30 cellular contexts compared by ENCODE assay signal in genomic region chr2:4381049-4381448, GRCh38.
A peak's percentile ranks its signal among the peaks of the same experiment; 100 is the strongest.
DNase-seq lines count a peak whose midpoint lies in the region; TF ChIP-seq lines count a peak whose summit lies in the region.
"Had no signal": no experiment of that assay in that cellular context is flagged by ENCODE, and none has a peak within 500 bp of the region (broad histone marks: within the 10 kb centered on the region; RNA-seq: fewer than 3 reads in every experiment).

No MANE protein-coding gene starts in this region.

- H3K9me3 ChIP-seq in neural progenitor cell (ENCODE audit: low read depth): peaks cover 10% of the 10 kb centered on the region
- H3K9me3 ChIP-seq: adrenal gland had no signal

- H3K27me3 Mint-ChIP-seq in brain (peaks cover 3% of the 10 kb centered on the region), neural progenitor cell (ENCODE audit: insufficient read depth, low read depth) (no peaks in the 10 kb centered on the region)
- H3K27me3 Mint-ChIP-seq: activated CD8-positive, alpha-beta T cell treated with anti-CD3 and anti-CD28 coated beads for 36 hours; activated naive CD4-positive, alpha-beta T cell treated with anti-CD3 and anti-CD28 coated beads, Interleukin-2, amount 10 ng/mL, durations not matched to agents 7 days and 5 days; central memory CD8-positive, alpha-beta T cell; dendritic cell treated with granulocyte-macrophage colony-stimulating factor and Interleukin-4, amounts not matched to agents 40 ng/mL and 50 ng/mL, for 4 days; natural killer cell treated with Interleukin-12 subunit alpha and Interleukin-12 subunit beta and Interleukin-15 and Interleukin-18, amount 100 ng/mL, for 72 hours had no signal

- H3K27ac Mint-ChIP-seq in brain (peak overlapping the region in 4 of 5 experiments; percentile 56 to 88 (median 86)), neural progenitor cell (peak overlapping the region; percentile 22)
- H3K27ac Mint-ChIP-seq: activated CD8-positive, alpha-beta T cell treated with anti-CD3 and anti-CD28 coated beads for 36 hours; activated naive CD4-positive, alpha-beta T cell treated with anti-CD3 and anti-CD28 coated beads, Interleukin-2, amount 10 ng/mL, durations not matched to agents 7 days and 5 days; dendritic cell treated with granulocyte-macrophage colony-stimulating factor and Interleukin-4, amounts not matched to agents 40 ng/mL and 50 ng/mL, for 4 days; natural killer cell treated with Interleukin-12 subunit alpha and Interleukin-12 subunit beta and Interleukin-15 and Interleukin-18, amount 100 ng/mL, for 72 hours; stimulated activated effector memory CD8-positive, alpha-beta T cell treated with anti-CD3 and anti-CD28 coated beads, Interleukin-12 subunit alpha, Interleukin-12 subunit beta, amount 100 ng/mL, for 72 hours had no signal

- H3K9me3 Mint-ChIP-seq in brain (peaks cover 0 to 29% (median 15%) of the 10 kb centered on the region in 5 experiments), neural progenitor cell (peaks cover 10% of the 10 kb centered on the region)

- H3K4me1 ChIP-seq in neural progenitor cell: peaks cover 31% of the 10 kb centered on the region
- H3K4me1 ChIP-seq: adrenal gland; BLaER1 treated with 17β-estradiol and CSF1 and Interleukin-3, amounts not matched to agents 10 nM and 100 nM; esophagus squamous epithelium; foreskin keratinocyte; transverse colon had no signal

- H3K4me1 Mint-ChIP-seq in brain (peaks cover 24% of the 10 kb centered on the region), neural progenitor cell (peaks cover 19% of the 10 kb centered on the region)
- H3K4me1 Mint-ChIP-seq: activated naive CD4-positive, alpha-beta T cell treated with anti-CD3 and anti-CD28 coated beads, Interleukin-2, amount 10 ng/mL, durations not matched to agents 7 days and 5 days; central memory CD8-positive, alpha-beta T cell; stimulated activated effector memory CD8-positive, alpha-beta T cell treated with anti-CD3 and anti-CD28 coated beads, Interleukin-12 subunit alpha, Interleukin-12 subunit beta, amount 100 ng/mL, for 72 hours had no signal

- peak overlapping the region; percentile 81 for H3K27ac ChIP-seq in neural progenitor cell
- no peak overlapping the region for H3K27ac ChIP-seq in coronary artery
- H3K27ac ChIP-seq: 22Rv1; adrenal gland; BLaER1 treated with 17β-estradiol and CSF1 and Interleukin-3, amounts not matched to agents 10 nM and 100 nM; esophagus squamous epithelium; foreskin keratinocyte; transverse colon had no signal

- peaks cover 32% of the 10 kb centered on the region for H3F3A ChIP-seq in neural progenitor cell (ENCODE audit: low read depth)

- DNase-seq in NCI-H1436 treated with DMSO at 0.1 percent for 48 hours (lab: John Stamatoyannopoulos, UW) (peak; percentile 92), NCI-H1436 (lab: John Stamatoyannopoulos, UW) (no peak), NCI-H1105 (lab: John Stamatoyannopoulos, UW) (peak; percentile 95), neural progenitor cell (ENCODE audit: low spot score) (peak; percentile 77), coronary artery (ENCODE audit: low spot score) (no peak), NCI-H774 (lab: John Stamatoyannopoulos, UW) (no peak)
- DNase-seq in activated CD4-positive, alpha-beta T cell treated with anti-CD3 and anti-CD28 coated beads for 1 hour: no peak
- DNase-seq: activated CD8-positive, alpha-beta memory T cell treated with anti-CD3 and anti-CD28 coated beads, Interleukin-2, amount 50 U/mL, for 48 hours; activated CD8-positive, alpha-beta T cell treated with anti-CD3 and anti-CD28 coated beads for 36 hours; activated naive CD4-positive, alpha-beta T cell treated with anti-CD3 and anti-CD28 coated beads, Interleukin-2, amount 10 ng/mL, durations not matched to agents 7 days and 5 days; adrenal gland; esophagus squamous epithelium; foreskin keratinocyte; HCEC 1CT; head of caudate nucleus; Kasumi-1; left colon; mucosa of descending colon; MV-4-11; NCI-H524; Right ventricle myocardium superior; stimulated activated CD4-positive, alpha-beta T cell treated with anti-CD3 and anti-CD28 coated beads, Interleukin-15, amount 100 ng/mL, for 24 hours; transverse colon had no signal

- no peak overlapping the region for H3K9ac ChIP-seq in neural progenitor cell
- H3K9ac ChIP-seq: BLaER1 treated with 17β-estradiol and CSF1 and Interleukin-3, amounts not matched to agents 10 nM and 100 nM had no signal

- no peaks in the 10 kb centered on the region for H3K27me3 ChIP-seq in neural progenitor cell
- H3K27me3 ChIP-seq: adrenal gland; BLaER1 treated with 17β-estradiol and CSF1 and Interleukin-3, amounts not matched to agents 10 nM and 100 nM; esophagus squamous epithelium; foreskin keratinocyte; transverse colon had no signal

- peaks cover 7% of the 10 kb centered on the region for H3K36me3 ChIP-seq in neural progenitor cell
- H3K36me3 ChIP-seq: adrenal gland; BLaER1 treated with 17β-estradiol and CSF1 and Interleukin-3, amounts not matched to agents 10 nM and 100 nM; esophagus squamous epithelium; transverse colon had no signal

- H3K36me3 Mint-ChIP-seq in brain: peaks cover 3% of the 10 kb centered on the region
- peaks cover under 1% of the 10 kb centered on the region for H3K36me3 Mint-ChIP-seq in neural progenitor cell
- H3K36me3 Mint-ChIP-seq: activated naive CD4-positive, alpha-beta T cell treated with anti-CD3 and anti-CD28 coated beads, Interleukin-2, amount 10 ng/mL, durations not matched to agents 7 days and 5 days; natural killer cell treated with Interleukin-12 subunit alpha and Interleukin-12 subunit beta and Interleukin-15 and Interleukin-18, amount 100 ng/mL, for 72 hours; stimulated activated effector memory CD8-positive, alpha-beta T cell treated with anti-CD3 and anti-CD28 coated beads, Interleukin-12 subunit alpha, Interleukin-12 subunit beta, amount 100 ng/mL, for 72 hours had no signal

- no peak overlapping the region for H3K4me3 Mint-ChIP-seq in brain
- H3K4me3 Mint-ChIP-seq in neural progenitor cell: no peak overlapping the region
- H3K4me3 Mint-ChIP-seq: activated CD8-positive, alpha-beta T cell treated with anti-CD3 and anti-CD28 coated beads for 36 hours; activated naive CD4-positive, alpha-beta T cell treated with anti-CD3 and anti-CD28 coated beads, Interleukin-2, amount 10 ng/mL, durations not matched to agents 7 days and 5 days; central memory CD8-positive, alpha-beta T cell; dendritic cell treated with granulocyte-macrophage colony-stimulating factor and Interleukin-4, amounts not matched to agents 40 ng/mL and 50 ng/mL, for 4 days; natural killer cell treated with Interleukin-12 subunit alpha and Interleukin-12 subunit beta and Interleukin-15 and Interleukin-18, amount 100 ng/mL, for 72 hours; stimulated activated effector memory CD8-positive, alpha-beta T cell treated with anti-CD3 and anti-CD28 coated beads, Interleukin-12 subunit alpha, Interleukin-12 subunit beta, amount 100 ng/mL, for 72 hours had no signal

- H3K79me2 ChIP-seq in neural progenitor cell (ENCODE audit: low read depth): no peaks in the 10 kb centered on the region

- H4K20me1 ChIP-seq in neural progenitor cell (ENCODE audit: low read depth): no peaks in the 10 kb centered on the region
- H4K20me1 ChIP-seq: BLaER1 treated with 17β-estradiol and CSF1 and Interleukin-3, amounts not matched to agents 10 nM and 100 nM had no signal

- H3K4me3 ChIP-seq in neural progenitor cell (no peak overlapping the region), coronary artery (no peak overlapping the region)
- H3K4me3 ChIP-seq: adrenal gland; BLaER1 treated with 17β-estradiol and CSF1 and Interleukin-3, amounts not matched to agents 10 nM and 100 nM; esophagus squamous epithelium; mucosa of descending colon; transverse colon had no signal

- no peak overlapping the region for H2AFZ ChIP-seq in neural progenitor cell (replicated peaks)

- peak overlapping the region; percentile 42 for H3K4me2 ChIP-seq in neural progenitor cell
- H3K4me2 ChIP-seq: BLaER1 treated with 17β-estradiol and CSF1 and Interleukin-3, amounts not matched to agents 10 nM and 100 nM had no signal

- TF ChIP-seq CTCF in brain (conservative IDR thresholded peaks at IDR 0.05) (no peak), neural progenitor cell (IDR thresholded peaks at IDR 0.05) (no peak), coronary artery (IDR thresholded peaks at IDR 0.05) (no peak)

Comparison
In these comparisons a context has a peak if more than half of its experiments do, and no peak if none do; other contexts are left out.
1. DNase-seq: peak in NCI-H1436 treated with DMSO at 0.1 percent for 48 hours (single experiment), NCI-H1105 (single experiment) and neural progenitor cell (single experiment); none in NCI-H1436 (single experiment), coronary artery (single experiment), NCI-H774 (single experiment) and activated CD4-positive, alpha-beta T cell treated with anti-CD3 and anti-CD28 coated beads for 1 hour (single experiment).